In the genomic region with DNA sequence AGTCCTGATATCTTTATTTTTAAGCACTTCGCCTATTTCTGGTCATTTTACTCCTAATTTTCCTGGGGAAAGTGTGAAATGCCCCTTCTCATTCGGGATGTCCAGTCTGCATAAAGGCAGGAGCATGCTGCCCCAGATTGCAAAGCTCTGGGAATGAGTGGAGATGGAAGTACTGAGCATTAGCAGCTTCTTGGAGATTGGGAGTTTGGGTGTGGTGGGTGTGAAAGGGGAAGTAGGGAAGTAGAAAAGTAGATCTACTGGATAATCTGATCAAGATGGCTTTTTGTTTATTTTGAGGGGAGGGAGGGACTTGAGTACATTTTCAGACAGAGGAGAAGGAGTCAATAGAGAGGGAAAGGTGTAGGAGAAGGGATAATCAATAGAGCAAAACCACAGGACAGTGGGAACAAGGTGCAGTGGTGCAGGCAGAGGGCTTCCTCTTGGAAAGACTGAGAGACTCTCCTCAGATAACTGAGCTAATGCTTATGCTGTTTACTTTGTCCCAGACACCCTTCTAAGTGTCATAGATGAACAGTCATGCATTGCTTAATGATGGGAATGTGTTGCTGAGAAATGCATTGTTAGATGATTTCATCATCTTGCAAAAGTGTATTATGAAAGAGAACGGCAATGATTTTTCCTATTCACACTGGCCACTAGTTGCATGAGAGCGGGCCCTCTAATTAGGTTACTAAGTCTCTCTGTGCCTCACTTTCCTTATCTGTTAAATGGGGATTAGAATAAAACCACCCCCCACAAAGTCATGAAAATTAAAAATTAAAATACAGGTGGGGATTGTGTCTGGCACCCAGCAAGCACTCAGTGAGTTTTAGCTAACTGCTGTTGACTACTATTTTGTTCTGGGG, we compare ENCODE assay signal across 1 cellular context.
TF ChIP-seq lines count a peak whose summit lies in the region.

No MANE protein-coding gene starts in this region.

TF ChIP-seq in HepG2, 621 proteins besides CTCF, POLR2A, EP300 and RAD21:
- TF ChIP-seq, protein P1, sequence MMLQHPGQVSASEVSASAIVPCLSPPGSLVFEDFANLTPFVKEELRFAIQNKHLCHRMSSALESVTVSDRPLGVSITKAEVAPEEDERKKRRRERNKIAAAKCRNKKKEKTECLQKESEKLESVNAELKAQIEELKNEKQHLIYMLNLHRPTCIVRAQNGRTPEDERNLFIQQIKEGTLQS (CRISPR knock-in tag; IDR thresholded peaks at IDR 0.05) = 0 out of 2 replicates have a peak, but pooled peaks have one; percentile 26
- no peak for TF ChIP-seq SOX6 (IDR thresholded peaks at IDR 0.05)
- TF ChIP-seq SOX6 (CRISPR knock-in tag; IDR thresholded peaks at IDR 0.05) = peak; percentile 28; the same call in 1 of the 2 replicates
- no peak for TF ChIP-seq FOXA1 (IDR thresholded peaks at IDR 0.05)
- 0 out of 2 replicates have a peak, but pooled peaks have one; percentile 29 for TF ChIP-seq FOXA1 (CRISPR knock-in tag; IDR thresholded peaks at IDR 0.05)
- TF ChIP-seq FOXA3 (CRISPR knock-in tag; IDR thresholded peaks at IDR 0.05) = 0 out of 2 replicates have a peak, but pooled peaks have one; percentile 15
- no peak for TF ChIP-seq YY1 (IDR thresholded peaks at IDR 0.05; ENCODE audit: insufficient read depth, insufficient replicate concordance, low read depth, low read length)
- no peak for TF ChIP-seq ZNF598 (CRISPR knock-in tag; IDR thresholded peaks at IDR 0.05; ENCODE audit: borderline replicate concordance)
- peak; percentile 90 for TF ChIP-seq CEBPB (IDR thresholded peaks at IDR 0.05; ENCODE audit: borderline replicate concordance, low read depth, low read length)
- TF ChIP-seq, protein P2, sequence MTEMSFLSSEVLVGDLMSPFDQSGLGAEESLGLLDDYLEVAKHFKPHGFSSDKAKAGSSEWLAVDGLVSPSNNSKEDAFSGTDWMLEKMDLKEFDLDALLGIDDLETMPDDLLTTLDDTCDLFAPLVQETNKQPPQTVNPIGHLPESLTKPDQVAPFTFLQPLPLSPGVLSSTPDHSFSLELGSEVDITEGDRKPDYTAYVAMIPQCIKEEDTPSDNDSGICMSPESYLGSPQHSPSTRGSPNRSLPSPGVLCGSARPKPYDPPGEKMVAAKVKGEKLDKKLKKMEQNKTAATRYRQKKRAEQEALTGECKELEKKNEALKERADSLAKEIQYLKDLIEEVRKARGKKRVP (CRISPR knock-in tag; IDR thresholded peaks at IDR 0.05) = peak in 1 of 2 experiments; percentile 85; a peak in 2 of 4 replicates
- TF ChIP-seq CEBPG (CRISPR knock-in tag; IDR thresholded peaks at IDR 0.05) = peak; percentile 42; the same call in 1 of the 2 replicates
